In the genomic region with DNA sequence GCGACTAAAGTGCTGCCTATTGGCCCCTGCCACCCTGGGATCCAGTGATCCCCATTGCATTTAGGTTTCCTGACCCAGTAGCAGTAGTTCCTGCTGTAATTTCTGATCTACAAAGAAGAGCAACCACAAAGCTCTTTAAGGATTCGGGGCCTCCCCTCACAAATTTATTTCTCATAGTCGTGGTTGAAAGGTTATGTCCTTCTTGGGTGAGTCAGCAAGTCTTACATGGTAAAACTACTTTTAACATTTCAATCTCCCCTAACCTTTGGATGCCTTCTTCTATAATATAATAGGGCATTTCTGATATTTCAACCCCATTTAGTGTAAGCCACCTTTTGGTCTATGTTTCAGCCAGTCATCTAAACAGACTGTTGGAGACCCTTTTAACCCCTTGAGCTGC, we compare ENCODE assay signal across 14 cellular contexts. TPM values are rescaled to one million over a fixed set of nuclear protein-coding genes. Genes with fewer than 3 reads are reported as not detected.
DNase-seq lines count a peak whose midpoint lies in the region; ATAC-seq, FAIRE-seq and TF ChIP-seq lines count a peak whose summit lies in the region.
"Had no signal": no experiment of that assay in that cellular context is flagged by ENCODE, and none has a peak within 500 bp of the region (broad histone marks: within the 10 kb centered on the region; RNA-seq: fewer than 3 reads in every experiment).

No MANE protein-coding gene starts in this region.

- TF ChIP-seq CTCF in natural killer cell (IDR thresholded peaks at IDR 0.05) (no peak), K562 (IDR thresholded peaks at IDR 0.05 in 2 of 3, conservative IDR thresholded peaks at IDR 0.05 in 1 of 3; ENCODE audit: insufficient read depth in 2 of 3, low read depth in 1 of 3, low read length in 3 of 3) (no peak), uterus (IDR thresholded peaks at IDR 0.05) (no peak)

- H3K27ac Mint-ChIP-seq in natural killer cell: peak overlapping the region; percentile 10 to 58
- H3K27ac Mint-ChIP-seq in natural killer cell treated with Interleukin-12 subunit alpha and Interleukin-12 subunit beta and Interleukin-15 and Interleukin-18, amount 100 ng/mL, for 72 hours: peak overlapping the region in 1 of 2 donors; percentile 22
- H3K27ac Mint-ChIP-seq in activated CD8-positive, alpha-beta memory T cell treated with anti-CD3 and anti-CD28 coated beads, Interleukin-2, amount 10 ng/mL, durations not matched to agents 7 days and 5 days: no peak overlapping the region
- H3K27ac Mint-ChIP-seq: mesothelial cell of epicardium had no signal

- H3K9me3 Mint-ChIP-seq in natural killer cell: no peaks in the 10 kb centered on the region
- no peaks in the 10 kb centered on the region for H3K9me3 Mint-ChIP-seq in natural killer cell treated with Interleukin-12 subunit alpha and Interleukin-12 subunit beta and Interleukin-15 and Interleukin-18, amount 100 ng/mL, for 72 hours
- no peaks in the 10 kb centered on the region for H3K9me3 Mint-ChIP-seq in activated CD8-positive, alpha-beta memory T cell treated with anti-CD3 and anti-CD28 coated beads, Interleukin-2, amount 10 ng/mL, durations not matched to agents 7 days and 5 days (ENCODE audit: low read depth)
- H3K9me3 Mint-ChIP-seq: activated naive CD4-positive, alpha-beta T cell treated with anti-CD3 and anti-CD28 coated beads, Interleukin-2, amount 50 U/mL, for 72 hours; CD14-positive monocyte had no signal

- H3K79me2 ChIP-seq in K562 (ENCODE audit: control insufficient read depth, insufficient read depth, low read length): peaks cover 4% of the 10 kb centered on the region; the same call in 1 of the 3 replicates

- no peak for TF ChIP-seq RAD21 in K562 (CRISPR knock-in tag; conservative IDR thresholded peaks at IDR 0.05 in 1 of 2, IDR thresholded peaks at IDR 0.05 in 1 of 2)

- H3K9me3 ChIP-seq in K562 (replicated peaks; ENCODE audit: control insufficient read depth, insufficient read depth, low read depth, low read length): no peaks in the 10 kb centered on the region
- H3K9me3 ChIP-seq in uterus: no peaks in the 10 kb centered on the region

- intact Hi-C loops in natural killer cell (cut with micrococcal nuclease) (no loop called here), K562 (cut with micrococcal nuclease) (no loop called here), uterus (cut with DNase I; ENCODE audit: low total_unique reads) (no loop called here)

- POLR2A ChIA-PET in K562 (lab: Yijun Ruan, JAX): interaction anchor here (1.0 to 1.4 kb wide), 3 partner anchors 11 to 23 kb away, joined by 3 to 4 read pairs (median 3); no protein-coding TSS in a partner anchor

- no peak overlapping the region for H2AFZ ChIP-seq in K562 (ENCODE audit: low read depth, low read length)

- ATAC-seq in natural killer cell (no peak), HG03342 (IDR thresholded peaks at IDR 0.05; ENCODE audit: unreplicated experiment) (peak; percentile 67), K562 (no peak)
- ATAC-seq in natural killer cell treated with Interleukin-12 subunit alpha and Interleukin-12 subunit beta and Interleukin-15 and Interleukin-18, amount 100 ng/mL, for 72 hours: no peak
- ATAC-seq in activated CD8-positive, alpha-beta memory T cell treated with anti-CD3 and anti-CD28 coated beads, Interleukin-2, amount 10 ng/mL, durations not matched to agents 7 days and 5 days: no peak
- ATAC-seq: esophagus mucosa had no signal

- in situ Hi-C loops in K562 (cut with MboI): no loop called here

- DNase-seq in natural killer cell (no peak), K562 (ENCODE audit: extremely low read depth in 1 of 4, low spot score in 3 of 4) (no peak), occipital lobe (lab: John Stamatoyannopoulos, UW) (no peak), uterus (no peak), HK-2 (ENCODE audit: unreplicated experiment) (no peak)
- DNase-seq in natural killer cell treated with Interleukin-12 subunit alpha and Interleukin-12 subunit beta and Interleukin-15 and Interleukin-18, amount 100 ng/mL, for 72 hours (ENCODE audit: low spot score): no peak
- DNase-seq in activated CD8-positive, alpha-beta memory T cell treated with anti-CD3 and anti-CD28 coated beads, Interleukin-2, amount 10 ng/mL, durations not matched to agents 7 days and 5 days: no peak
- DNase-seq: NCI-H774, T1000 had no signal

- no peaks in the 10 kb centered on the region; a peak in 1 of 5 replicates for H3K4me1 ChIP-seq in K562 (replicated peaks in 1 of 2; ENCODE audit: control insufficient read depth in 2 of 2, insufficient read depth in 2 of 2, low read length in 2 of 2)
- no peaks in the 10 kb centered on the region for H3K4me1 ChIP-seq in uterus

- H3K4me1 Mint-ChIP-seq in natural killer cell: peaks cover 24% of the 10 kb centered on the region in 2 donors
- H3K4me1 Mint-ChIP-seq in natural killer cell treated with Interleukin-12 subunit alpha and Interleukin-12 subunit beta and Interleukin-15 and Interleukin-18, amount 100 ng/mL, for 72 hours (ENCODE audit: low read depth in 2 of 2): peaks cover 16% of the 10 kb centered on the region in 2 donors
- peaks cover 17% of the 10 kb centered on the region for H3K4me1 Mint-ChIP-seq in activated CD8-positive, alpha-beta memory T cell treated with anti-CD3 and anti-CD28 coated beads, Interleukin-2, amount 10 ng/mL, durations not matched to agents 7 days and 5 days

- no peaks in the 10 kb centered on the region for H3K9me1 ChIP-seq in K562 (ENCODE audit: control insufficient read depth, insufficient read depth, low read length)

- no peak for FAIRE-seq in K562 (lab: Jason Lieb, UNC)

- no peaks in the 10 kb centered on the region for H3K27me3 Mint-ChIP-seq in natural killer cell (ENCODE audit: low read depth in 2 of 2)
- H3K27me3 Mint-ChIP-seq in natural killer cell treated with Interleukin-12 subunit alpha and Interleukin-12 subunit beta and Interleukin-15 and Interleukin-18, amount 100 ng/mL, for 72 hours: no peaks in the 10 kb centered on the region
- no peaks in the 10 kb centered on the region for H3K27me3 Mint-ChIP-seq in activated CD8-positive, alpha-beta memory T cell treated with anti-CD3 and anti-CD28 coated beads, Interleukin-2, amount 10 ng/mL, durations not matched to agents 7 days and 5 days

- H3K36me3 ChIP-seq in K562 (ENCODE audit: control insufficient read depth, insufficient read depth, low read length): peaks cover 82% of the 10 kb centered on the region
- H3K36me3 ChIP-seq in uterus: no peaks in the 10 kb centered on the region

- CTCF ChIA-PET in K562 (lab: Yijun Ruan, JAX; ENCODE audit: low intra/inter-chr PET ratio): no interaction called here
- CTCF ChIA-PET in activated CD8-positive, alpha-beta memory T cell treated with anti-CD3 and anti-CD28 coated beads, Interleukin-2, amount 10 ng/mL, durations not matched to agents 7 days and 5 days (lab: Charles Lee): interaction anchor here (1.5 to 1.7 kb wide), 2 partner anchors 10 to 12 kb away, joined by 3 to 9 read pairs; no protein-coding TSS in a partner anchor

- TF ChIP-seq POLR2A in K562 (conservative IDR thresholded peaks at IDR 0.05) (no peak), uterus (IDR thresholded peaks at IDR 0.05) (no peak)

- no peak overlapping the region for H3K9ac ChIP-seq in K562 (ENCODE audit: insufficient read depth in 1 of 2, low read depth in 2 of 2, low read length in 2 of 2)

- no peak overlapping the region for H3K4me3 ChIP-seq in K562
- no peak overlapping the region for H3K4me3 ChIP-seq in uterus

- WGBS in K562 (ENCODE audit: insufficient coverage, low coverage, missing lambda C conversion rate): 47% methylated on average over 3 of the region's 3 CpGs

- H3K4me2 ChIP-seq in K562 (ENCODE audit: insufficient read depth, low read length): no peak overlapping the region

- peaks cover 46% of the 10 kb centered on the region for H3K36me3 Mint-ChIP-seq in natural killer cell
- H3K36me3 Mint-ChIP-seq in natural killer cell treated with Interleukin-12 subunit alpha and Interleukin-12 subunit beta and Interleukin-15 and Interleukin-18, amount 100 ng/mL, for 72 hours: peaks cover 41% of the 10 kb centered on the region
- H3K36me3 Mint-ChIP-seq in activated CD8-positive, alpha-beta memory T cell treated with anti-CD3 and anti-CD28 coated beads, Interleukin-2, amount 10 ng/mL, durations not matched to agents 7 days and 5 days: peaks cover 70% of the 10 kb centered on the region

- no peak for TF ChIP-seq EP300 in K562 (IDR thresholded peaks at IDR 0.05; ENCODE audit: low read length)

- H3K27ac ChIP-seq in K562 (ENCODE audit: extremely low read depth, low read depth, low read length) (no peak overlapping the region; the same call in 2 of the 3 replicates), uterus (no peak overlapping the region)

- H3K4me3 Mint-ChIP-seq in natural killer cell: no peak overlapping the region
- H3K4me3 Mint-ChIP-seq in natural killer cell treated with Interleukin-12 subunit alpha and Interleukin-12 subunit beta and Interleukin-15 and Interleukin-18, amount 100 ng/mL, for 72 hours: no peak overlapping the region
- no peak overlapping the region for H3K4me3 Mint-ChIP-seq in activated CD8-positive, alpha-beta memory T cell treated with anti-CD3 and anti-CD28 coated beads, Interleukin-2, amount 10 ng/mL, durations not matched to agents 7 days and 5 days
- H3K4me3 Mint-ChIP-seq: CD14-positive monocyte, mesothelial cell of epicardium had no signal

- no peaks in the 10 kb centered on the region for H4K20me1 ChIP-seq in K562 (replicated peaks; ENCODE audit: control insufficient read depth, insufficient read depth, low read length)

- BruUV-seq in K562 (replicated peaks; lab: Mats Ljungman, UMichigan): no TSS peak

- H3K27me3 ChIP-seq in K562 (ENCODE audit: control insufficient read depth in 2 of 2, insufficient read depth in 2 of 2, low read length in 2 of 2): no peaks in the 10 kb centered on the region
- no peaks in the 10 kb centered on the region for H3K27me3 ChIP-seq in uterus

RNA-seq across cellular contexts. Expression of a gene that starts 14.9 kb away (rescaled TPM):
- total RNA-seq in natural killer cell (10 to 100 TPM; 38.9 to 48.7 (median 39.2) TPM), K562 (2014; rRNA removed) (14.4 and 14.9 TPM in 2 replicates), K562 (2014; rRNA removed; fragmentation: Illumina TruSeq; extraction: Trizol) (22.7 and 24.8 TPM in 2 replicates), K562 (2015; rRNA removed; fragmentation: Illumina TruSeq; extraction: Trizol) (18.9 and 19.1 TPM in 2 replicates), K562 (2021) (17.1 and 19.0 TPM in 2 replicates), occipital lobe (57.1 TPM), uterus (10 to 100 TPM; 11.5 to 58.8 (median 28.5) TPM)
- total RNA-seq in natural killer cell treated with Interleukin-12 subunit alpha and Interleukin-12 subunit beta and Interleukin-15 and Interleukin-18, amount 100 ng/mL, for 72 hours: 10 to 100 TPM; 25.6 to 29.9 TPM
- 74.2 and 145 TPM in 2 replicates for total RNA-seq in K562 (2011; cell fraction: chromatin; rRNA removed; ENCODE audit: low replicate concordance)
- 25.2 and 33.8 TPM in 2 replicates for total RNA-seq in K562 (2011; cell fraction: nucleolus; rRNA removed)
- 50.8 and 66.7 TPM in 2 replicates for total RNA-seq in K562 (2011; cell fraction: nucleoplasm; rRNA removed)
- polyA plus RNA-seq in K562 (2011; rRNA removed) (18.4 and 25.6 TPM in 2 replicates), K562 (2014; fragmentation: Illumina TruSeq; extraction: Trizol) (14.5 and 16.7 TPM in 2 replicates), K562 (2014; fragmentation: Nextera tagmentation; extraction: Ambion mirVana) (1 to 10 TPM; 3.6 to 3.7 TPM), K562 (2014; rRNA removed) (11.5 and 11.8 TPM in 2 replicates)
- 6.2 and 11.1 TPM in 2 replicates for polyA plus RNA-seq in K562 (2011; cell fraction: cytosol; rRNA removed)
- 23.8 and 27.2 TPM in 2 replicates for polyA plus RNA-seq in K562 (2011; cell fraction: nucleus; rRNA removed)
- polyA plus RNA-seq in K562 (2012): 9.0 and 11.3 TPM in 2 replicates
- 57.8 and 62.6 TPM in 2 replicates for polyA minus RNA-seq in K562 (2011; rRNA and poly(A)+ RNA removed)
- 18.7 and 22.4 TPM in 2 replicates for polyA minus RNA-seq in K562 (2011; cell fraction: cytosol; rRNA and poly(A)+ RNA removed)
- 46.2 and 82.2 TPM in 2 replicates for polyA minus RNA-seq in K562 (2011; cell fraction: nucleus; rRNA and poly(A)+ RNA removed)
- total RNA-seq in activated CD8-positive, alpha-beta memory T cell treated with anti-CD3 and anti-CD28 coated beads, Interleukin-2, amount 10 ng/mL, durations not matched to agents 7 days and 5 days: 10 to 100 TPM; 27.3 to 32.6 TPM

RNA-seq across cellular contexts. Expression of a gene that starts 26.1 kb away (rescaled TPM):
- total RNA-seq in natural killer cell: 10 to 100 TPM in 2 of 3 donors, 1 to 10 TPM in 1; 6.8 to 15.2 (median 12.2) TPM
- 10 to 100 TPM; 18.9 to 30.5 TPM for total RNA-seq in natural killer cell treated with Interleukin-12 subunit alpha and Interleukin-12 subunit beta and Interleukin-15 and Interleukin-18, amount 100 ng/mL, for 72 hours
- total RNA-seq in K562 (2011; cell fraction: chromatin; rRNA removed; ENCODE audit: low replicate concordance): 74.6 and 149 TPM in 2 replicates
- total RNA-seq in K562 (2011; cell fraction: nucleolus; rRNA removed): 48.2 and 61.6 TPM in 2 replicates
- total RNA-seq in K562 (2011; cell fraction: nucleoplasm; rRNA removed): 74.6 and 93.9 TPM in 2 replicates
- total RNA-seq in K562 (2014; rRNA removed): 61.9 and 65.9 TPM in 2 replicates
- total RNA-seq in K562 (2014; rRNA removed; fragmentation: Illumina TruSeq; extraction: Trizol): 108 and 114 TPM in 2 replicates
- total RNA-seq in K562 (2015; rRNA removed; fragmentation: Illumina TruSeq; extraction: Trizol): 94.4 and 101 TPM in 2 replicates
- 75.1 and 80.8 TPM in 2 replicates for total RNA-seq in K562 (2021)
- 86.7 and 96.4 TPM in 2 replicates for polyA plus RNA-seq in K562 (2011; rRNA removed)
- 16.7 and 52.0 TPM in 2 replicates for polyA plus RNA-seq in K562 (2011; cell fraction: cytosol; rRNA removed)
- polyA plus RNA-seq in K562 (2011; cell fraction: nucleus; rRNA removed): 53.6 and 109 TPM in 2 replicates
- polyA plus RNA-seq in K562 (2012): 64.8 and 261 TPM in 2 replicates
- 93.5 and 108 TPM in 2 replicates for polyA plus RNA-seq in K562 (2014; fragmentation: Illumina TruSeq; extraction: Trizol)
- polyA plus RNA-seq in K562 (2014; fragmentation: Nextera tagmentation; extraction: Ambion mirVana): 100 to 1,000 TPM; 135 to 194 TPM
- polyA plus RNA-seq in K562 (2014; rRNA removed): 92.6 and 103 TPM in 2 replicates
- polyA minus RNA-seq in K562 (2011; rRNA and poly(A)+ RNA removed): 93.3 and 121 TPM in 2 replicates
- 26.4 and 30.7 TPM in 2 replicates for polyA minus RNA-seq in K562 (2011; cell fraction: cytosol; rRNA and poly(A)+ RNA removed)
- polyA minus RNA-seq in K562 (2011; cell fraction: nucleus; rRNA and poly(A)+ RNA removed): 38.6 and 77.4 TPM in 2 replicates
- total RNA-seq in occipital lobe: 210 TPM
- total RNA-seq in uterus: 100 to 1,000 TPM in 1 of 4 donors, 10 to 100 TPM in 3; 22.8 to 105 (median 38.1) TPM
- total RNA-seq in activated CD8-positive, alpha-beta memory T cell treated with anti-CD3 and anti-CD28 coated beads, Interleukin-2, amount 10 ng/mL, durations not matched to agents 7 days and 5 days: 10 to 100 TPM; 39.7 to 45.6 TPM
